Comparison of ENCODE assay signal across 15 cellular contexts in genomic region chr16:76193851-76194620, GRCh38.
DNase-seq lines count a peak whose midpoint lies in the region; ATAC-seq, FAIRE-seq and TF ChIP-seq lines count a peak whose summit lies in the region.
"Had no signal": no experiment of that assay in that cellular context is flagged by ENCODE, and none has a peak within 500 bp of the region (broad histone marks: within the 10 kb centered on the region; RNA-seq: fewer than 3 reads in every experiment).

No MANE protein-coding gene starts in this region.

- DNase-seq in MV-4-11 (lab: John Stamatoyannopoulos, UW) (peak; percentile 73), adipocyte (ENCODE audit: low read depth) (peak; percentile 1), hepatocyte (ENCODE audit: low spot score) (peak; percentile 28), sciatic nerve (ENCODE audit: low spot score) (no peak), posterior cingulate gyrus (no peak), HTR-8/SVneo (ENCODE audit: insufficient read length, low spot score) (no peak)
- DNase-seq in activated effector memory CD4-positive, alpha-beta T cell treated with Interleukin-2 at 50 U/mL for 16 hours: no peak
- DNase-seq in activated CD8-positive, alpha-beta T cell treated with anti-CD3 and anti-CD28 coated beads, Interleukin-2, amount 10 ng/mL, durations not matched to agents 7 days and 5 days: no peak
- DNase-seq: activated naive CD4-positive, alpha-beta T cell treated with Interleukin-2 at 50 U/mL for 16 hours; central memory CD4-positive, alpha-beta T cell; hippocampal formation; NCI-H2107; nucleus accumbens; thyroid gland had no signal

- intact Hi-C loops in sciatic nerve (cut with DNase I): no loop called here
- intact Hi-C loops in posterior cingulate gyrus (cut with DNase I): no loop called here

- no peaks in the 10 kb centered on the region for H3K9me2 ChIP-seq in hepatocyte (replicated peaks; ENCODE audit: insufficient read depth)

- POLR2A ChIA-PET in activated CD8-positive, alpha-beta T cell treated with anti-CD3 and anti-CD28 coated beads, Interleukin-2, amount 10 ng/mL, durations not matched to agents 7 days and 5 days (lab: Charles Lee): no interaction called here

- FAIRE-seq in HTR-8/SVneo (lab: Jason Lieb, UNC): no peak

- H3K4me1 ChIP-seq in adipocyte (ENCODE audit: control insufficient read depth, insufficient read depth, low read length) (peaks cover 18% of the 10 kb centered on the region), hepatocyte (ENCODE audit: insufficient read depth) (peaks cover 4% of the 10 kb centered on the region)
- H3K4me1 ChIP-seq: thyroid gland had no signal

- no peaks in the 10 kb centered on the region for H3K36me3 ChIP-seq in adipocyte (ENCODE audit: control insufficient read depth, insufficient read depth, low read length, severe bottlenecking)
- no peaks in the 10 kb centered on the region for H3K36me3 ChIP-seq in hepatocyte (replicated peaks; ENCODE audit: insufficient read depth, low read depth)
- H3K36me3 ChIP-seq: thyroid gland had no signal

- H3K27me3 ChIP-seq in adipocyte (replicated peaks; ENCODE audit: control insufficient read depth, insufficient read depth, low read length) (no peaks in the 10 kb centered on the region), hepatocyte (no peaks in the 10 kb centered on the region)
- H3K27me3 ChIP-seq: thyroid gland had no signal

- CTCF ChIA-PET in activated CD8-positive, alpha-beta T cell treated with anti-CD3 and anti-CD28 coated beads, Interleukin-2, amount 10 ng/mL, durations not matched to agents 7 days and 5 days (lab: Charles Lee): no interaction called here

- H3K36me3 Mint-ChIP-seq in activated CD8-positive, alpha-beta T cell treated with anti-CD3 and anti-CD28 coated beads, Interleukin-2, amount 10 ng/mL, durations not matched to agents 7 days and 5 days (ENCODE audit: low read depth): no peaks in the 10 kb centered on the region

- H3K27me3 Mint-ChIP-seq in activated CD8-positive, alpha-beta T cell treated with anti-CD3 and anti-CD28 coated beads, Interleukin-2, amount 10 ng/mL, durations not matched to agents 7 days and 5 days (ENCODE audit: low read depth): no peaks in the 10 kb centered on the region

- H3K9ac ChIP-seq in adipocyte (ENCODE audit: low read length): peak overlapping the region; percentile 64

- no peaks in the 10 kb centered on the region for H3K79me2 ChIP-seq in hepatocyte

- ATAC-seq in sciatic nerve: peak; percentile 89
- ATAC-seq in activated CD8-positive, alpha-beta T cell treated with anti-CD3 and anti-CD28 coated beads, Interleukin-2, amount 10 ng/mL, durations not matched to agents 7 days and 5 days: no peak

- no peak for TF ChIP-seq CTCF in hepatocyte (IDR thresholded peaks at IDR 0.05; ENCODE audit: poor library complexity)

- H3K4me3 ChIP-seq in adipocyte (ENCODE audit: low read length) (peak overlapping the region; percentile 71), hepatocyte (no peak overlapping the region)
- H3K4me3 ChIP-seq: thyroid gland had no signal

- H2AFZ ChIP-seq in hepatocyte: no peak overlapping the region

- 28% methylated on average over 8 of the region's 8 CpGs for WGBS in hepatocyte (ENCODE audit: low lambda C conversion rate, missing lambda C conversion rate)

- H4K20me1 ChIP-seq in hepatocyte (ENCODE audit: insufficient read depth, poor library complexity, severe bottlenecking): no peaks in the 10 kb centered on the region

- no peak overlapping the region for H3K27ac Mint-ChIP-seq in activated CD8-positive, alpha-beta T cell treated with anti-CD3 and anti-CD28 coated beads, Interleukin-2, amount 10 ng/mL, durations not matched to agents 7 days and 5 days

- peak overlapping the region; percentile 53 for H3K4me2 ChIP-seq in hepatocyte

- H3K9me3 ChIP-seq in adipocyte (ENCODE audit: control insufficient read depth, low read length) (no peaks in the 10 kb centered on the region), hepatocyte (ENCODE audit: low read depth) (no peaks in the 10 kb centered on the region)
- H3K9me3 ChIP-seq: thyroid gland had no signal

- H3K27ac ChIP-seq in hepatocyte: peak overlapping the region; percentile 65
- H3K27ac ChIP-seq: thyroid gland, VCaP had no signal

- H3K4me1 Mint-ChIP-seq in activated CD8-positive, alpha-beta T cell treated with anti-CD3 and anti-CD28 coated beads, Interleukin-2, amount 10 ng/mL, durations not matched to agents 7 days and 5 days (ENCODE audit: low read depth): no peaks in the 10 kb centered on the region

- H3K9me3 Mint-ChIP-seq in activated CD8-positive, alpha-beta T cell treated with anti-CD3 and anti-CD28 coated beads, Interleukin-2, amount 10 ng/mL, durations not matched to agents 7 days and 5 days (ENCODE audit: insufficient read depth): no peaks in the 10 kb centered on the region

- H3K4me3 Mint-ChIP-seq in activated CD8-positive, alpha-beta T cell treated with anti-CD3 and anti-CD28 coated beads, Interleukin-2, amount 10 ng/mL, durations not matched to agents 7 days and 5 days: no peak overlapping the region

Comparison
In these comparisons a context has a peak if more than half of its experiments do, and no peak if none do; other contexts are left out.
1. DNase-seq: peak in MV-4-11 (single experiment), adipocyte (single experiment) and hepatocyte (single experiment); none in sciatic nerve (single experiment), activated effector memory CD4-positive, alpha-beta T cell treated with Interleukin-2 at 50 U/mL for 16 hours (single experiment), posterior cingulate gyrus (0 of 10), activated CD8-positive, alpha-beta T cell treated with anti-CD3 and anti-CD28 coated beads, Interleukin-2, amount 10 ng/mL, durations not matched to agents 7 days and 5 days (single experiment) and HTR-8/SVneo (single experiment).